13 cellular contexts compared by ENCODE assay signal in the genomic region with DNA sequence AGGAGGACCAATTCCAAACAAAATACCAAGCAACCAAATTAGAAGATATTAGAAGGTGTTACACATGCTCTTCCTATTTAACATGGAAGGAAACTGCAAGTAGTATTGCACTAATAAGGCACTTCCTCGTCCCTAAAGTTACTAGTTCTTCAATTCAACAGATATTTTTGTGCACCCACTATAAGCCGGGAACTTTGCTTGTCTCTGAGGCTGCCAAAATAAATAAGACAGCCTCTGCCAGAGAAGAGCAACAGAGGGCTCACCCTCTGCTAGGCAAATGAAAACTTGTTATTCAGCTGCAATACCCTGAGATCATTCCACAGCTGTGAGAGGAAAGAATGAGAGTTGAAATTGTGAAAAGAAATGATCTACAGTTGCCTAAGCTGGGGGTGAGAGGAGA.
DNase-seq lines count a peak whose midpoint lies in the region; ATAC-seq and TF ChIP-seq lines count a peak whose summit lies in the region.
"Had no signal": no experiment of that assay in that cellular context is flagged by ENCODE, and none has a peak within 500 bp of the region (broad histone marks: within the 10 kb centered on the region; RNA-seq: fewer than 3 reads in every experiment).

No MANE protein-coding gene starts in this region.

- TF ChIP-seq CTCF in epithelial cell of esophagus (IDR thresholded peaks at IDR 0.05; ENCODE audit: insufficient read depth, low read depth, low read length, missing control alignments) = no peak
- no peak for TF ChIP-seq CTCF in GM10248 (IDR thresholded peaks at IDR 0.05; ENCODE audit: control extremely low read depth, extremely low read depth, low read depth, missing control alignments)

- no peaks in the 10 kb centered on the region for H3K79me2 ChIP-seq in ACC112 (ENCODE audit: control insufficient read depth, insufficient read depth, low read length, unreplicated experiment)

- DNase-seq in NOMO-1 treated with DMSO at 0.1 percent for 48 hours (lab: John Stamatoyannopoulos, UW; ENCODE audit: unreplicated experiment) (peak; percentile 77), epithelial cell of esophagus (ENCODE audit: low read depth) (peak; percentile 52), memory B cell (ENCODE audit: low spot score in 2 of 2) (no peak), NCI-H510A treated with DMSO at 0.1 percent for 48 hours (lab: John Stamatoyannopoulos, UW) (no peak), GM10248 (ENCODE audit: extremely low spot score) (no peak), DMS114 treated with DMSO at 0.1 percent for 48 hours (lab: John Stamatoyannopoulos, UW; ENCODE audit: unreplicated experiment) (no peak)
- no peak for DNase-seq in stimulated activated CD4-positive, alpha-beta T cell treated with anti-CD3 and anti-CD28 coated beads, Interleukin-4, amount 100 ng/mL, for 1 hour
- DNase-seq: activated CD4-positive, alpha-beta T cell treated with anti-CD3 and anti-CD28 coated beads for 36 hours; activated gamma-delta T cell; BE2C; NCI-H2081 treated with DMSO at 0.1 percent for 48 hours; thyroid gland had no signal

- peak overlapping the region; percentile 10 for H3K27ac Mint-ChIP-seq in memory B cell
- H3K27ac Mint-ChIP-seq: activated CD4-positive, alpha-beta T cell treated with anti-CD3 and anti-CD28 coated beads for 36 hours had no signal

- H3K36me3 ChIP-seq in ACC112 (ENCODE audit: insufficient read depth, low read length) = no peaks in the 10 kb centered on the region
- H3K36me3 ChIP-seq: BE2C, thyroid gland had no signal

- POLR2A ChIA-PET in GM10248 (lab: Yijun Ruan, JAX) = no interaction called here

- H3K4me3 Mint-ChIP-seq in memory B cell = no peak overlapping the region
- H3K4me3 Mint-ChIP-seq: activated CD4-positive, alpha-beta T cell treated with anti-CD3 and anti-CD28 coated beads for 36 hours had no signal

- peaks cover 13% of the 10 kb centered on the region for H3K4me1 Mint-ChIP-seq in memory B cell
- H3K4me1 Mint-ChIP-seq: activated CD4-positive, alpha-beta T cell treated with anti-CD3 and anti-CD28 coated beads for 36 hours had no signal

- CTCF ChIA-PET in GM10248 (lab: Yijun Ruan, JAX) = no interaction called here

- H3K27me3 Mint-ChIP-seq in memory B cell = no peaks in the 10 kb centered on the region
- H3K27me3 Mint-ChIP-seq: activated CD4-positive, alpha-beta T cell treated with anti-CD3 and anti-CD28 coated beads for 36 hours had no signal

- ATAC-seq in memory B cell (ENCODE audit: low read depth) = no peak
- ATAC-seq: activated CD4-positive, alpha-beta T cell treated with anti-CD3 and anti-CD28 coated beads for 36 hours had no signal

- H3K36me3 Mint-ChIP-seq in memory B cell = no peaks in the 10 kb centered on the region

- H3K27me3 ChIP-seq in ACC112 (ENCODE audit: insufficient read depth, low read length) = no peaks in the 10 kb centered on the region
- H3K27me3 ChIP-seq: thyroid gland had no signal

- H3K27ac ChIP-seq in ACC112 (ENCODE audit: low read depth, low read length) = peak overlapping the region; percentile 20
- H3K27ac ChIP-seq: thyroid gland had no signal

- no peak overlapping the region for H2AFZ ChIP-seq in ACC112 (ENCODE audit: low read length, unreplicated experiment)

- H3K4me3 ChIP-seq in ACC112 (ENCODE audit: low read depth, low read length) (peak overlapping the region; percentile 0; the same call in 1 of the 2 replicates), epithelial cell of esophagus (ENCODE audit: low read length) (no peak overlapping the region)
- H3K4me3 ChIP-seq: thyroid gland had no signal

- H3K9me3 Mint-ChIP-seq in memory B cell = no peaks in the 10 kb centered on the region

- H3K4me1 ChIP-seq in ACC112 (ENCODE audit: control insufficient read depth, insufficient read depth, low read length, unreplicated experiment) = peaks cover 50% of the 10 kb centered on the region
- H3K4me1 ChIP-seq: BE2C had no signal

Comparison
In these comparisons a context has a peak if more than half of its experiments do, and no peak if none do; other contexts are left out.
1. DNase-seq: peak in NOMO-1 treated with DMSO at 0.1 percent for 48 hours (single experiment) and epithelial cell of esophagus (single experiment); none in memory B cell (0 of 2), NCI-H510A treated with DMSO at 0.1 percent for 48 hours (single experiment), GM10248 (single experiment), DMS114 treated with DMSO at 0.1 percent for 48 hours (single experiment) and stimulated activated CD4-positive, alpha-beta T cell treated with anti-CD3 and anti-CD28 coated beads, Interleukin-4, amount 100 ng/mL, for 1 hour (single experiment).